16 cellular contexts compared by ENCODE assay signal in genomic region chr2:42598656-42599267, GRCh38. TPM values are rescaled to one million over a fixed set of nuclear protein-coding genes. Genes with fewer than 3 reads are reported as not detected.
DNase-seq lines count a peak whose midpoint lies in the region; FAIRE-seq and TF ChIP-seq lines count a peak whose summit lies in the region.
"Had no signal": no experiment of that assay in that cellular context is flagged by ENCODE, and none has a peak within 500 bp of the region (broad histone marks: within the 10 kb centered on the region; RNA-seq: fewer than 3 reads in every experiment).

No MANE protein-coding gene starts in this region.

- no peaks in the 10 kb centered on the region for H3K36me3 ChIP-seq in bronchial epithelial cell (ENCODE audit: control insufficient read depth, insufficient read depth, low read length)
- H3K36me3 ChIP-seq: adrenal gland, Peyer's patch had no signal

- peaks cover 2% of the 10 kb centered on the region for H3K36me3 Mint-ChIP-seq in activated CD4-positive, alpha-beta T cell treated with anti-CD3 and anti-CD28 coated beads, Interleukin-2, amount 10 ng/mL, durations not matched to agents 24 days and 14 days (ENCODE audit: low read depth)

- FAIRE-seq in GM12892 (lab: Jason Lieb, UNC) = peak; percentile 33
- FAIRE-seq in bronchial epithelial cell (lab: Jason Lieb, UNC) = peak; percentile 58
- no peak for FAIRE-seq in frontal cortex (lab: Jason Lieb, UNC)
- FAIRE-seq: H1, islet of Langerhans had no signal

- intact Hi-C loops in activated CD4-positive, alpha-beta T cell treated with anti-CD3 and anti-CD28 coated beads, Interleukin-2, amount 10 ng/mL, durations not matched to agents 24 days and 14 days (cut with micrococcal nuclease) = no loop called here

- H3K27me3 Mint-ChIP-seq in activated CD4-positive, alpha-beta T cell treated with anti-CD3 and anti-CD28 coated beads, Interleukin-2, amount 10 ng/mL, durations not matched to agents 24 days and 14 days = no peaks in the 10 kb centered on the region

- no peak for DNase-seq in GM12892 (ENCODE audit: insufficient read length)
- peak; percentile 47 for DNase-seq in NAMALWA (ENCODE audit: low spot score)
- DNase-seq in bronchial epithelial cell (ENCODE audit: low read depth) = no peak
- DNase-seq in retinal pigment epithelial cell (ENCODE audit: low read depth) = no peak
- DNase-seq in HK-2 (ENCODE audit: unreplicated experiment) = no peak
- DNase-seq in frontal cortex (ENCODE audit: low spot score in 2 of 2) = no peak
- DNase-seq in activated CD4-positive, alpha-beta T cell treated with anti-CD3 and anti-CD28 coated beads, Interleukin-2, amount 10 ng/mL, durations not matched to agents 24 days and 14 days = no peak
- DNase-seq: DMS53, midbrain, NCI-H1417, NCI-H345, nucleus accumbens, Peyer's patch had no signal

- peaks cover 3% of the 10 kb centered on the region for H3K4me1 Mint-ChIP-seq in activated CD4-positive, alpha-beta T cell treated with anti-CD3 and anti-CD28 coated beads, Interleukin-2, amount 10 ng/mL, durations not matched to agents 24 days and 14 days

- no peak overlapping the region for H3K4me3 Mint-ChIP-seq in activated CD4-positive, alpha-beta T cell treated with anti-CD3 and anti-CD28 coated beads, Interleukin-2, amount 10 ng/mL, durations not matched to agents 24 days and 14 days

- H3K27me3 ChIP-seq in bronchial epithelial cell (ENCODE audit: control insufficient read depth, insufficient read depth, low read length) = no peaks in the 10 kb centered on the region
- H3K27me3 ChIP-seq: adrenal gland, Peyer's patch had no signal

- no peak overlapping the region for H3K4me3 ChIP-seq in bronchial epithelial cell (ENCODE audit: low read depth, low read length)
- no peak overlapping the region for H3K4me3 ChIP-seq in retinal pigment epithelial cell (ENCODE audit: low read length)
- H3K4me3 ChIP-seq: adrenal gland, Peyer's patch had no signal

- no peak for TF ChIP-seq POLR2A in GM12892 (IDR thresholded peaks at IDR 0.05; ENCODE audit: low read depth, low read length)

- H3K9me3 Mint-ChIP-seq in activated CD4-positive, alpha-beta T cell treated with anti-CD3 and anti-CD28 coated beads, Interleukin-2, amount 10 ng/mL, durations not matched to agents 24 days and 14 days = no peaks in the 10 kb centered on the region

- H3K27ac Mint-ChIP-seq in activated CD4-positive, alpha-beta T cell treated with anti-CD3 and anti-CD28 coated beads, Interleukin-2, amount 10 ng/mL, durations not matched to agents 24 days and 14 days = no peak overlapping the region

- TF ChIP-seq CTCF in bronchial epithelial cell (IDR thresholded peaks at IDR 0.05; ENCODE audit: insufficient read depth, low read length, severe bottlenecking) (no peak), retinal pigment epithelial cell (conservative IDR thresholded peaks at IDR 0.05; ENCODE audit: low read depth, low read length) (peak; percentile 34)

RNA-seq across cellular contexts. Expression of gene MTA3, which starts 30.3 kb away (rescaled TPM):
- polyA plus RNA-seq in GM12892 (2012; ENCODE audit: missing spikeins) = 38.1 TPM
- total RNA-seq in bronchial epithelial cell (18.2 and 30.2 TPM in 2 replicates), frontal cortex (30.6 TPM)
- 31.7 and 36.6 TPM in 2 replicates for total RNA-seq in activated CD4-positive, alpha-beta T cell treated with anti-CD3 and anti-CD28 coated beads, Interleukin-2, amount 10 ng/mL, durations not matched to agents 24 days and 14 days
